20 cellular contexts compared by ENCODE assay signal in the genomic region with DNA sequence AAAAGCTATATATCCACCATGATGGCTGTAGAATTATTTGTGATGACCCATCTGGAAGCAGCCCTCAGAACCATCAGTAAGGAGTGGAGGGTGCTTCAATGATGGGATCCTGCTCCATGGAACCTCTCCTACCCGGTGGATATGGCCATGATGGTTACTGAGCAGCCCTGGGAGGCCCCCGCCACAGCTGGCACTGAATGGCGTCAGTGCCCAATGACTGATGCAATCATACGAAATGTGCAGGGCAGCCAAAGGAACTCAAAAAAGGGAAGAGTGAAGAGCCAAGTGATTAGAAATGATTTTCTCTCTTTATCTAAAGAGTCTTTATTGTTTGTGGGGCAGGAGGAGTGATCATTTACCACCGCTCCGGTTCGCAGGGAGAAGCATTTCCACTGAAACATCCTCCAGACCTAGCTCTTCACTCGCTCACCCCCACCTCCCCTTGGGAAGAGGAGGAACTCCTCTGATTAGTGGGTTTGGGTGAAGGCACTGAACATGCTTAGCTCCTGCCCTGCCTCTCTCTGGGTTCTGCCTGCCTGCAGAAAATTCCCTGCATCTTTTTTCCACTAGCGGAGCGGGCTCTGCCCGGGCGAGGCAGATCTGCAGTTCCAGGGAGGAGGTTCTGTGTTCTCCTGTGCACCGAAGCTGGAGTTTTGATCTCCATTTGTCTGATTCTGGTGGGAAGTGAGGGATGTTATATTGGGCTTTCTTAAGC.
DNase-seq lines count a peak whose midpoint lies in the region; ATAC-seq, FAIRE-seq and TF ChIP-seq lines count a peak whose summit lies in the region.
"Had no signal": no experiment of that assay in that cellular context is flagged by ENCODE, and none has a peak within 500 bp of the region (broad histone marks: within the 10 kb centered on the region; RNA-seq: fewer than 3 reads in every experiment).

No MANE protein-coding gene starts in this region.

- H3K4me1 ChIP-seq in HEK293 (ENCODE audit: control insufficient read depth, insufficient read depth, low read length) (no peaks in the 10 kb centered on the region), kidney (ENCODE audit: control insufficient read depth in 1 of 2, insufficient read depth in 1 of 2, low read depth in 1 of 2, low read length in 2 of 2) (no peaks in the 10 kb centered on the region)

- no peak for FAIRE-seq in kidney (lab: Jason Lieb, UNC)
- FAIRE-seq: GM19239 had no signal

- TF ChIP-seq CTCF in HEK293 (tag by site-specific recombination; IDR thresholded peaks at IDR 0.05) (no peak), NB4 (IDR thresholded peaks at IDR 0.05; ENCODE audit: low read depth, low read length) (no peak), kidney (IDR thresholded peaks at IDR 0.05; ENCODE audit: borderline replicate concordance, extremely low read depth, insufficient read depth) (no peak), dorsolateral prefrontal cortex (IDR thresholded peaks at IDR 0.05 in 54 of 56, conservative IDR thresholded peaks at IDR 0.05 in 2 of 56; ENCODE audit: low read depth in 1 of 56, partially characterized antibody in 56 of 56) (no peak)

- H3K9me3 ChIP-seq in HEK293 (ENCODE audit: control insufficient read depth, insufficient read depth, low read depth, low read length): no peaks in the 10 kb centered on the region
- no peaks in the 10 kb centered on the region for H3K9me3 ChIP-seq in kidney (ENCODE audit: control insufficient read depth in 1 of 2, low read length in 2 of 2)

- no peak overlapping the region for H3K9ac ChIP-seq in kidney (ENCODE audit: low read length in 2 of 2)
- H3K9ac ChIP-seq: KMS-11 had no signal

- H3K4me3 ChIP-seq in HEK293 (ENCODE audit: low read depth, low read length) (no peak overlapping the region), NB4 (ENCODE audit: low read depth, low read length) (no peak overlapping the region), kidney (ENCODE audit: low read length in 2 of 2) (no peak overlapping the region), dorsolateral prefrontal cortex (no peak overlapping the region)

- CTCF ChIA-PET in HEK293 (lab: Yijun Ruan, JAX): no interaction called here

- H3K27ac ChIP-seq in HEK293 (ENCODE audit: extremely low read depth, low read depth, low read length): no peak overlapping the region
- no peak overlapping the region for H3K27ac ChIP-seq in kidney (ENCODE audit: low read depth in 2 of 2, low read length in 2 of 2)
- H3K27ac ChIP-seq in dorsolateral prefrontal cortex: no peak overlapping the region
- H3K27ac ChIP-seq: KMS-11, RWPE1 had no signal

- no peak for TF ChIP-seq POLR2A in NB4 (IDR thresholded peaks at IDR 0.05; ENCODE audit: extremely low read depth, insufficient read length)

- intact Hi-C loops in kidney (cut with DNase I): no loop called here
- intact Hi-C loops in dorsolateral prefrontal cortex (cut with DNase I): no loop called here

- peaks cover 0 to 38% (median 6%) of the 10 kb centered on the region in 45 donors for H3K27me3 ChIP-seq in dorsolateral prefrontal cortex

- peak; percentile 38 for DNase-seq in NB4 (ENCODE audit: low read depth)
- DNase-seq in SW480 (ENCODE audit: low spot score): peak; percentile 18
- peak; percentile 33 for DNase-seq in kidney
- no peak for DNase-seq in CD1c-positive myeloid dendritic cell (ENCODE audit: extremely low spot score)
- no peak for DNase-seq in dorsolateral prefrontal cortex
- DNase-seq: CD4-positive, alpha-beta T cell; EL; H7; NCI-H1105 treated with DMSO at 0.1 percent for 48 hours; NCI-H1694 treated with DMSO at 0.1 percent for 48 hours; NCI-H2171; NCI-H524 treated with DMSO at 0.1 percent for 48 hours; PC-3; T-helper 2 cell had no signal

- POLR2A ChIA-PET in HEK293 (lab: Yijun Ruan, JAX): no interaction called here

- H3K36me3 ChIP-seq in HEK293 (ENCODE audit: control insufficient read depth in 2 of 2, insufficient read depth in 1 of 2, low read length in 2 of 2): no peaks in the 10 kb centered on the region
- H3K36me3 ChIP-seq in kidney (ENCODE audit: control insufficient read depth in 1 of 2, insufficient read depth in 2 of 2, low read length in 2 of 2): no peaks in the 10 kb centered on the region

- ATAC-seq in HG02798 (IDR thresholded peaks at IDR 0.05; ENCODE audit: poor library complexity, unreplicated experiment): no peak
- ATAC-seq in GM19463 (IDR thresholded peaks at IDR 0.05; ENCODE audit: unreplicated experiment): no peak
- ATAC-seq: PC-3 had no signal

TF ChIP-seq in HEK293, 187 proteins besides CTCF, POLR2A, EP300 and RAD21:
- TF ChIP-seq ZBTB17 (tag by site-specific recombination; IDR thresholded peaks at IDR 0.05) (peak; percentile 72), ZNF521 (tag by site-specific recombination; IDR thresholded peaks at IDR 0.05) (no peak), YY2 (tag by site-specific recombination; IDR thresholded peaks at IDR 0.05) (no peak), ZNF791 (tag by site-specific recombination; IDR thresholded peaks at IDR 0.05) (no peak)
- TF ChIP-seq, protein P1, sequence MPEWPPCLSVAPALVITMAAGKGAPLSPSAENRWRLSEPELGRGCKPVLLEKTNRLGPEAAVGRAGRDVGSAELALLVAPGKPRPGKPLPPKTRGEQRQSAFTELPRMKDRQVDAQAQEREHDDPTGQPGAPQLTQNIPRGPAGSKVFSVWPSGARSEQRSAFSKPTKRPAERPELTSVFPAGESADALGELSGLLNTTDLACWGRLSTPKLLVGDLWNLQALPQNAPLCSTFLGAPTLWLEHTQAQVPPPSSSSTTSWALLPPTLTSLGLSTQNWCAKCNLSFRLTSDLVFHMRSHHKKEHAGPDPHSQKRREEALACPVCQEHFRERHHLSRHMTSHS (tag by site-specific recombination; IDR thresholded peaks at IDR 0.05): no peak

Comparison
In these comparisons a context has a peak if more than half of its experiments do, and no peak if none do; other contexts are left out.
1. DNase-seq: peak in NB4 (single experiment), SW480 (single experiment) and kidney (single experiment); none in CD1c-positive myeloid dendritic cell (single experiment) and dorsolateral prefrontal cortex (0 of 10).